In genomic region chr1:115374598-115374997, GRCh38 we compare ENCODE assay signal across 31 cellular contexts. TPM values are rescaled to one million over a fixed set of nuclear protein-coding genes. Genes with fewer than 3 reads are reported as not detected.
"Had no signal": no experiment of that assay in that cellular context is flagged by ENCODE, and none has a peak within 500 bp of the region (broad histone marks: within the 10 kb centered on the region; RNA-seq: fewer than 3 reads in every experiment).

No MANE protein-coding gene starts in this region.

- FAIRE-seq: colon, TTC549 had no signal

- ATAC-seq: activated CD4-positive, alpha-beta T cell treated with anti-CD3 and anti-CD28 coated beads for 36 hours; activated CD4-positive, CD25-positive, alpha-beta regulatory T cell treated with anti-CD3 and anti-CD28 coated beads, Interleukin-2, amount 50 U/mL, for 24 hours; activated CD8-positive, alpha-beta memory T cell treated with anti-CD3 and anti-CD28 coated beads, Interleukin-2, amount 10 ng/mL, durations not matched to agents 7 days and 5 days; activated CD8-positive, alpha-beta T cell treated with anti-CD3 and anti-CD28 coated beads, Interleukin-2, amount 10 ng/mL, durations not matched to agents 7 days and 5 days; activated naive CD8-positive, alpha-beta T cell treated with anti-CD3 and anti-CD28 coated beads, Interleukin-2, amount 50 U/mL, for 24 hours; WTC11 had no signal

- H3K36me3 ChIP-seq: ascending aorta, WERI-Rb-1 had no signal

- DNase-seq: activated CD4-positive, alpha-beta memory T cell treated with anti-CD3 and anti-CD28 coated beads, Interleukin-2, amount 10 ng/mL, durations not matched to agents 7 days and 5 days; activated CD4-positive, alpha-beta T cell treated with anti-CD3 and anti-CD28 coated beads for 1 hour; activated CD4-positive, alpha-beta T cell treated with anti-CD3 and anti-CD28 coated beads for 36 hours; activated CD4-positive, alpha-beta T cell treated with anti-CD3 and anti-CD28 coated beads for 48 hours; activated CD4-positive, alpha-beta T cell treated with anti-CD3 and anti-CD28 coated beads, Interleukin-2, amount 10 ng/mL, durations not matched to agents 7 days and 5 days; activated CD4-positive, alpha-beta T cell treated with anti-CD3 and anti-CD28 coated beads, Interleukin-2, amount 50 U/mL, for 48 hours; activated CD4-positive, CD25-positive, alpha-beta regulatory T cell; activated CD8-positive, alpha-beta memory T cell treated with anti-CD3 and anti-CD28 coated beads for 24 hours; activated CD8-positive, alpha-beta memory T cell treated with anti-CD3 and anti-CD28 coated beads, Interleukin-2, amount 10 ng/mL, durations not matched to agents 7 days and 5 days; activated CD8-positive, alpha-beta memory T cell treated with anti-CD3 and anti-CD28 coated beads, Interleukin-2, amount 50 U/mL, for 48 hours; activated CD8-positive, alpha-beta T cell treated with anti-CD3 and anti-CD28 coated beads, Interleukin-2, amount 10 ng/mL, durations not matched to agents 7 days and 5 days; activated effector memory CD4-positive, alpha-beta T cell treated with Interleukin-2 at 50 U/mL for 16 hours; activated gamma-delta T cell; activated naive CD4-positive, alpha-beta T cell treated with anti-CD3 and anti-CD28 coated beads, Interleukin-2, amount 10 ng/mL, durations not matched to agents 7 days and 5 days; activated naive CD4-positive, alpha-beta T cell treated with Interleukin-2 at 50 U/mL for 16 hours; activated naive CD8-positive, alpha-beta T cell treated with anti-CD3 and anti-CD28 coated beads, Interleukin-2, amount 10 ng/mL, durations not matched to agents 7 days and 5 days; activated naive CD8-positive, alpha-beta T cell treated with anti-CD3 and anti-CD28 coated beads, Interleukin-2, amount 50 U/mL, for 24 hours; activated T-cell treated with anti-CD3 and anti-CD28 coated beads, Interleukin-2, amount 50 U/mL, for 24 hours; activated T-cell treated with anti-CD3 and anti-CD28 coated beads, Interleukin-2, amount 50 U/mL, for 48 hours; amygdala; anterior cingulate cortex; central memory CD4-positive, alpha-beta T cell; T-helper 2 cell; T-helper 9 cell; WERI-Rb-1 had no signal

- H3K9me3 ChIP-seq: ascending aorta had no signal

- H3K27me3 ChIP-seq: ascending aorta had no signal

- H3K4me3 ChIP-seq: ascending aorta had no signal

- H3K27ac ChIP-seq: ascending aorta, WERI-Rb-1 had no signal

RNA-seq across cellular contexts. Expression of gene NGF, which starts 36.5 kb away (rescaled TPM):
- total RNA-seq: activated CD4-positive, alpha-beta memory T cell treated with anti-CD3 and anti-CD28 coated beads, Interleukin-2, amount 10 ng/mL, durations not matched to agents 7 days and 5 days; activated CD4-positive, alpha-beta T cell treated with anti-CD3 and anti-CD28 coated beads for 36 hours; activated CD4-positive, alpha-beta T cell treated with anti-CD3 and anti-CD28 coated beads, Interleukin-2, amount 10 ng/mL, durations not matched to agents 7 days and 5 days; activated CD8-positive, alpha-beta memory T cell treated with anti-CD3 and anti-CD28 coated beads, Interleukin-2, amount 10 ng/mL, durations not matched to agents 7 days and 5 days; activated CD8-positive, alpha-beta T cell treated with anti-CD3 and anti-CD28 coated beads, Interleukin-2, amount 10 ng/mL, durations not matched to agents 7 days and 5 days; activated naive CD8-positive, alpha-beta T cell treated with anti-CD3 and anti-CD28 coated beads, Interleukin-2, amount 10 ng/mL, durations not matched to agents 7 days and 5 days; activated T-helper 2 cell treated with anti-CD3 and anti-CD28 coated beads, Interferon-gamma antibody, Interleukin-2, Interleukin-4, amounts not matched to agents 10 μg/mL and 5 μg/mL and 100 μg/mL, durations not matched to agents 14 hours and 24 hours and 36 hours had no signal
